Comparison of ENCODE assay signal across 8 cellular contexts in the genomic region with DNA sequence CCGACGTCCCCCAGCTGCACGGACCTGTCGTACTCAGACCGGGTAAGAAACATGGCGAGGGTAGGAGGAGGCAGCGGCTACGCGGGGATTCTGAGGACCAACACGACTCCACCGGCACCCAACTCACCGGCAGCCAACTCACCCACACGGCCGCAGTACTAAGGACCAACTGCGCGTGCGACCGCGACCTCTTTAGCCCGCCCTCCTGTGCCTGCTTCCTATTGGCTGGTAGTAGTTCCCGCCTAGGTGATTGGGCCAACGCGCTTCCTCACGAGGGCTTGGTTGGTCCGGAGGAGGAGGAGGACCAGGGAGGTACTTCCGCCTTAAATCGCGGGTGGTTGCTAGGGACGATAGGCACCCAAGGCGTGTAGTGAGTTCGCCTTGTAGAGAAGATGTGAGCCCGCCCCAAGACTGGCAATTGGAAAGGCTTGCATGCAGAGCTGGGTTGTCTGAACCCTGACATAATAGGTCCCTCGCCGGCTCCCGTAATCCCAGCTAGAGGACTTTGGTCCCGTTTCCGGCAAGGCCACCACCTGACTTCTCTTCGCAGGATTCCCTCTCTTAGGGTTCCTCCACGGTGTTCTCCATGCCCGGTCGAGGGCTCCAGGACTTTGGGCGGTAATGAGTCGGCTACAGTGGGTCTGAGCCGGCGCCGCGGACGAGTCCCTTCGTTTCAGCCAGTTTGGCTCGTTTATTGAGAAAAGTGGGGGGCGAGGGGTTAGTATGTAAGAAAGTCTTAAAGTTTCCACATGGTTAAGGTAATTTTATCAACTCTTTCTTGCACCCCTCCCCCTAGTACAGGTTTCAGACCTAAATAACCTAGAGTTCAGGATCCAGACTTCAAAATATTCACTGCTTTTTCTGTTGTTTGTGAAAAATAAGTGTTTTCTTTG. TPM values are rescaled to one million over a fixed set of nuclear protein-coding genes. Genes with fewer than 3 reads are reported as not detected.
DNase-seq lines count a peak whose midpoint lies in the region; ATAC-seq and TF ChIP-seq lines count a peak whose summit lies in the region.

PSMA5 (minus strand) TSS at position 171 of the 893 bp plus-strand sequence; CDS start at position 53, 118 bp downstream.

- intact Hi-C loops in esophagus squamous epithelium (cut with DNase I), result no loop called here

- ATAC-seq in GM21825 (IDR thresholded peaks at IDR 0.05; ENCODE audit: unreplicated experiment), result peak; percentile 97

- H3K9me2 ChIP-seq in Karpas-422 (replicated peaks; ENCODE audit: insufficient read depth, low read length), result no peaks in the 10 kb centered on the region

- H3K4me1 ChIP-seq in Karpas-422 (ENCODE audit: low read length), result peaks cover 28% of the 10 kb centered on the region
- peaks cover 10 to 44% (median 27%) of the 10 kb centered on the region in 3 donors for H3K4me1 ChIP-seq in esophagus squamous epithelium

- H3K4me2 ChIP-seq in Karpas-422 (ENCODE audit: low read depth, low read length, poor library complexity, severe bottlenecking), result peak within 1 kb of the TSS; percentile 98

- no peaks in the 10 kb centered on the region for H3K9me3 ChIP-seq in Karpas-422 (ENCODE audit: low read length)
- no peaks in the 10 kb centered on the region for H3K9me3 ChIP-seq in esophagus squamous epithelium

- H3K9ac ChIP-seq in Karpas-422 (ENCODE audit: low read length), result peak within 1 kb of the TSS; percentile 93

- no peak for TF ChIP-seq CTCF in esophagus squamous epithelium (IDR thresholded peaks at IDR 0.05)

- H3K27ac ChIP-seq in Karpas-422 (ENCODE audit: low read length), result peak within 1 kb of the TSS; percentile 83
- peak within 1 kb of the TSS; percentile 87 to 94 (median 91) for H3K27ac ChIP-seq in esophagus squamous epithelium

- peak in 3 of 4 donors; percentile 33 to 89 (median 82) for TF ChIP-seq POLR2A in esophagus squamous epithelium (IDR thresholded peaks at IDR 0.05)

- DNase-seq in DMS79 treated with DMSO at 0.1 percent for 48 hours (lab: John Stamatoyannopoulos, UW) (peak; percentile 96), Karpas-422 (peak; percentile 99), RKO (ENCODE audit: low spot score) (peak; percentile 99), activated T-helper 1 cell treated with Interleukin-2 at 50 U/mL for 16 hours (ENCODE audit: low read depth) (peak; percentile 89), esophagus squamous epithelium (lab: John Stamatoyannopoulos, UW) (peak; percentile 96), myocyte (ENCODE audit: low read depth) (peak; percentile 100)
- peak; percentile 90 to 97 for DNase-seq in stimulated activated CD8-positive, alpha-beta memory T cell treated with anti-CD3 and anti-CD28 coated beads, Interleukin-7, amount 100 ng/mL, for 48 hours (ENCODE audit: extremely low read depth in 1 of 2, low read depth in 1 of 2)

- peak within 1 kb of the TSS; percentile 99 for H3K4me3 ChIP-seq in Karpas-422 (ENCODE audit: low read length)
- peak within 1 kb of the TSS; percentile 77 to 89 (median 82) for H3K4me3 ChIP-seq in esophagus squamous epithelium

- no peaks in the 10 kb centered on the region for H3K27me3 ChIP-seq in Karpas-422 (ENCODE audit: low read length)
- no peaks in the 10 kb centered on the region for H3K27me3 ChIP-seq in esophagus squamous epithelium

- peaks cover 45% of the 10 kb centered on the region for H3K79me2 ChIP-seq in Karpas-422 (ENCODE audit: low read length)

- H3K36me3 ChIP-seq in Karpas-422 (ENCODE audit: insufficient read depth, low read length), result peaks cover 4% of the 10 kb centered on the region; the same call in 1 of the 2 replicates
- H3K36me3 ChIP-seq in esophagus squamous epithelium, result peaks cover 0 to 8% (median 0%) of the 10 kb centered on the region in 3 donors

- H2AFZ ChIP-seq in Karpas-422 (ENCODE audit: low read length), result peak within 1 kb of the TSS; percentile 91

- WGBS in esophagus squamous epithelium, 2 donors, result 0 to 1% methylated on average over 18 to 26 of the region's 51 CpGs

- H4K20me1 ChIP-seq in Karpas-422 (ENCODE audit: insufficient read depth, low read depth, low read length), result peaks cover 15% of the 10 kb centered on the region; the same call in 1 of the 2 replicates

RNA-seq across cellular contexts. Expression of gene PSMA5, which starts in this region (rescaled TPM):
- total RNA-seq in Karpas-422 (2014; rRNA removed; shearing (Covaris generic); ENCODE audit: low replicate concordance), result 48.5 and 70.4 TPM in 2 replicates
- total RNA-seq in esophagus squamous epithelium (10 to 100 TPM; 31.5 to 57.7 (median 46.8) TPM), myocyte (58.4 and 72.8 TPM in 2 replicates)
- 96.2 TPM for polyA plus RNA-seq in myocyte (2012)

Comparison
In these comparisons a context has a peak if more than half of its experiments do, and no peak if none do; other contexts are left out.
1. Peak in every context shown above with its lines: DNase-seq, ATAC-seq, H3K4me3 ChIP-seq and H3K27ac ChIP-seq.